Comparison of ENCODE assay signal across 8 cellular contexts in genomic region chr1:234602334-234603220, GRCh38. TPM values are rescaled to one million over a fixed set of nuclear protein-coding genes. Genes with fewer than 3 reads are reported as not detected.
A peak's percentile ranks its signal among the peaks of the same experiment; 100 is the strongest.
DNase-seq lines count a peak whose midpoint lies in the region; ATAC-seq and TF ChIP-seq lines count a peak whose summit lies in the region.

No MANE protein-coding gene starts in this region.

- peaks cover 65% of the 10 kb centered on the region for H3K79me2 ChIP-seq in DND-41 (ENCODE audit: insufficient read depth, low read length)

- peak overlapping the region; percentile 94 for H3K9ac ChIP-seq in DND-41 (ENCODE audit: low read depth, low read length)
- peak overlapping the region in 2 of 5 donors; percentile 89 to 93 for H3K9ac ChIP-seq in subcutaneous abdominal adipose tissue (ENCODE audit: low read length in 5 of 5)

- no peak overlapping the region for H2AFZ ChIP-seq in DND-41 (ENCODE audit: low read depth, low read length)

- peak overlapping the region; percentile 60 for H3K27ac ChIP-seq in DND-41 (ENCODE audit: low read length)
- peak overlapping the region; percentile 100 for H3K27ac ChIP-seq in right lobe of liver
- H3K27ac ChIP-seq in subcutaneous abdominal adipose tissue (ENCODE audit: low read depth, low read length), result peak overlapping the region; percentile 99

- intact Hi-C loops in right lobe of liver (cut with DNase I), result loop anchor here in 1 of 2 donors (10.0 kb wide), 1 partner anchor 362 kb away; no protein-coding TSS in a partner anchor

- no peaks in the 10 kb centered on the region for H3K27me3 ChIP-seq in DND-41 (ENCODE audit: insufficient read depth, low read length, poor library complexity)
- H3K27me3 ChIP-seq in right lobe of liver, result no peaks in the 10 kb centered on the region
- H3K27me3 ChIP-seq in subcutaneous abdominal adipose tissue (ENCODE audit: control insufficient read depth in 5 of 5, insufficient read depth in 4 of 5, low read length in 5 of 5), result no peaks in the 10 kb centered on the region

- peaks cover 46% of the 10 kb centered on the region for H4K20me1 ChIP-seq in DND-41 (ENCODE audit: insufficient read depth, low read length)

- DNase-seq in DND-41, result no peak
- peak; percentile 72 to 76 for DNase-seq in Kasumi-1 (lab: John Stamatoyannopoulos, UW)
- peak; percentile 90 for DNase-seq in RPMI7951 (ENCODE audit: low read depth)
- DNase-seq in cardiac fibroblast (ENCODE audit: low read depth in 2 of 2), result peak; percentile 93 to 97
- no peak for DNase-seq in right lobe of liver
- no peak for DNase-seq in NK-92 (lab: John Stamatoyannopoulos, UW; ENCODE audit: unreplicated experiment)

- H3K9me3 ChIP-seq in DND-41 (ENCODE audit: insufficient read depth, low read length, severe bottlenecking) (no peaks in the 10 kb centered on the region), right lobe of liver (no peaks in the 10 kb centered on the region), subcutaneous abdominal adipose tissue (ENCODE audit: control insufficient read depth in 5 of 5, low read length in 5 of 5) (no peaks in the 10 kb centered on the region)

- H3K4me2 ChIP-seq in DND-41 (ENCODE audit: insufficient read depth, low read length), result peak overlapping the region; percentile 90

- H3K4me1 ChIP-seq in DND-41 (ENCODE audit: insufficient read depth, low read length) (peaks cover 97% of the 10 kb centered on the region), right lobe of liver (peaks cover 4 to 53% (median 28%) of the 10 kb centered on the region in 4 donors), subcutaneous abdominal adipose tissue (ENCODE audit: control insufficient read depth in 5 of 5, insufficient read depth in 5 of 5, low read length in 5 of 5) (peaks cover 11 to 88% (median 84%) of the 10 kb centered on the region in 5 donors)

- TF ChIP-seq POLR2A in right lobe of liver (IDR thresholded peaks at IDR 0.05), result peak; percentile 64

- H3K4me3 ChIP-seq in DND-41 (ENCODE audit: low read depth in 1 of 2, low read length in 2 of 2), result peak overlapping the region in 1 of 2 experiments; percentile 42; a peak in 2 of 4 replicates
- peak overlapping the region in 1 of 2 donors; percentile 24 for H3K4me3 ChIP-seq in cardiac fibroblast (replicated peaks in 1 of 2; ENCODE audit: low read depth in 2 of 2, low read length in 2 of 2)
- no peak overlapping the region for H3K4me3 ChIP-seq in right lobe of liver
- H3K4me3 ChIP-seq in subcutaneous abdominal adipose tissue (ENCODE audit: low read depth in 1 of 5, low read length in 5 of 5), result peak overlapping the region; percentile 39 to 86 (median 59)

- H3K36me3 ChIP-seq in DND-41 (ENCODE audit: insufficient read depth, low read length) (peaks cover 49% of the 10 kb centered on the region), right lobe of liver (peaks cover 0 to 13% (median 9%) of the 10 kb centered on the region in 4 donors), subcutaneous abdominal adipose tissue (ENCODE audit: control insufficient read depth in 5 of 5, insufficient read depth in 5 of 5, low read length in 5 of 5) (peaks cover 0 to 24% (median 10%) of the 10 kb centered on the region in 5 donors)

- ATAC-seq in DND-41 (ENCODE audit: insufficient read depth, low read depth) (no peak), right lobe of liver (peak in 1 of 4 donors; percentile 16), GM21381 (IDR thresholded peaks at IDR 0.05; ENCODE audit: unreplicated experiment) (no peak)

- 36% methylated on average over 7 of the region's 7 CpGs for WGBS in right lobe of liver (ENCODE audit: insufficient coverage, low coverage, low lambda C conversion rate, missing lambda C conversion rate)

- TF ChIP-seq CTCF in DND-41 (IDR thresholded peaks at IDR 0.05; ENCODE audit: borderline replicate concordance, extremely low read depth, low read length, poor library complexity, severe bottlenecking), result no peak
- no peak for TF ChIP-seq CTCF in cardiac fibroblast (IDR thresholded peaks at IDR 0.05; ENCODE audit: low read depth, low read length)
- no peak for TF ChIP-seq CTCF in right lobe of liver (IDR thresholded peaks at IDR 0.05)

RNA-seq across cellular contexts. Expression of gene IRF2BP2, which starts 7.4 kb away (rescaled TPM):
- 41.6 and 47.7 TPM in 2 replicates for total RNA-seq in RPMI7951 (2014; rRNA removed; shearing (Covaris generic))
- total RNA-seq in right lobe of liver, result 10 to 100 TPM; 35.3 to 93.2 (median 56.8) TPM

Comparison
In these comparisons a context has a peak if more than half of its experiments do, and no peak if none do; other contexts are left out.
1. DNase-seq: peak in Kasumi-1 (2 of 2), RPMI7951 (single experiment) and cardiac fibroblast (2 of 2); none in DND-41 (single experiment), right lobe of liver (0 of 3) and NK-92 (single experiment).
2. H3K4me3 ChIP-seq: peak in subcutaneous abdominal adipose tissue (5 of 5); none in right lobe of liver (0 of 3).
3. Peak in every context shown above with its lines, with median percentiles within 50 percentile points of each other: H3K27ac ChIP-seq.